32 cellular contexts compared by ENCODE assay signal in the genomic region with DNA sequence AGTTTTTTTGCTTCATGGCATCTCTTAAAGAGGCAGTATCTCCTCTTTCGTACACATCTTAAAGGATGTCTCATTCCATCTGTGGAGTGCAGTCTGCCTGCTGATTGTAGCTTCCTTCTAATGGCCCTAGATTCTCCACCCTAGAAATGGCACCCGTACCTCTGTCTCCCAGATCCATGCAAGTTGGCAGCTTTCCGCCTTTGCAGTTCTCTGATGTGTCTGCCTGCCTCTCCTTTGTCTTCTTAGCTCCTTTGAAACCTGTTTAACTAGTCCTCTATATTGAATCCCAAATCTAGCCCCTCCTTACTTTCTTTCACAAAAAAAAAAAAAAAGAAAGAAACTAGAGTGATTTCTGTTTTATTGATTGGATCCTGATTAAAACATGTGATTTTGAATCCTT.
"Had no signal": no experiment of that assay in that cellular context is flagged by ENCODE, and none has a peak within 500 bp of the region (broad histone marks: within the 10 kb centered on the region; RNA-seq: fewer than 3 reads in every experiment).

No MANE protein-coding gene starts in this region.

- H3K27me3 Mint-ChIP-seq: activated CD4-positive, alpha-beta memory T cell treated with anti-CD3 and anti-CD28 coated beads, Interleukin-2, amount 10 ng/mL, durations not matched to agents 7 days and 5 days; activated CD4-positive, alpha-beta T cell treated with anti-CD3 and anti-CD28 coated beads for 36 hours; activated CD4-positive, alpha-beta T cell treated with anti-CD3 and anti-CD28 coated beads, Interleukin-2, amount 10 ng/mL, durations not matched to agents 24 days and 14 days; activated naive CD4-positive, alpha-beta T cell treated with anti-CD3 and anti-CD28 coated beads, Interleukin-2, amount 50 U/mL, for 24 hours; activated naive CD8-positive, alpha-beta T cell treated with anti-CD3 and anti-CD28 coated beads for 36 hours; activated naive CD8-positive, alpha-beta T cell treated with anti-CD3 and anti-CD28 coated beads, Interleukin-2, amount 50 U/mL, for 24 hours; T-helper 17 cell had no signal

- H3K9me3 Mint-ChIP-seq: activated CD4-positive, alpha-beta T cell treated with anti-CD3 and anti-CD28 coated beads, Interleukin-2, amount 10 ng/mL, durations not matched to agents 24 days and 14 days; activated naive CD4-positive, alpha-beta T cell treated with anti-CD3 and anti-CD28 coated beads, Interleukin-2, amount 50 U/mL, for 24 hours; activated naive CD8-positive, alpha-beta T cell treated with anti-CD3 and anti-CD28 coated beads for 36 hours; activated T-helper 1 cell treated with anti-CD3 and anti-CD28 coated beads, Interleukin-12 subunit alpha, Interleukin-12 subunit beta, Interleukin-2, Interleukin-4 antibody, amounts not matched to agents 30 ng/mL and 10 ng/mL and 1 ng/mL, durations not matched to agents 14 hours and 24 hours and 36 hours had no signal

- H3K4me3 Mint-ChIP-seq: activated CD4-positive, alpha-beta memory T cell treated with anti-CD3 and anti-CD28 coated beads, Interleukin-2, amount 10 ng/mL, durations not matched to agents 7 days and 5 days; activated CD4-positive, alpha-beta T cell treated with anti-CD3 and anti-CD28 coated beads for 36 hours; activated CD4-positive, alpha-beta T cell treated with anti-CD3 and anti-CD28 coated beads, Interleukin-2, amount 10 ng/mL, durations not matched to agents 24 days and 14 days; activated naive CD4-positive, alpha-beta T cell treated with anti-CD3 and anti-CD28 coated beads for 36 hours; activated naive CD4-positive, alpha-beta T cell treated with anti-CD3 and anti-CD28 coated beads, Interleukin-2, amount 50 U/mL, for 24 hours; activated naive CD8-positive, alpha-beta T cell treated with anti-CD3 and anti-CD28 coated beads for 36 hours; activated naive CD8-positive, alpha-beta T cell treated with anti-CD3 and anti-CD28 coated beads, Interleukin-2, amount 50 U/mL, for 24 hours; activated T-helper 1 cell treated with anti-CD3 and anti-CD28 coated beads, Interleukin-12 subunit alpha, Interleukin-12 subunit beta, Interleukin-2, Interleukin-4 antibody, amounts not matched to agents 30 ng/mL and 10 ng/mL and 1 ng/mL, durations not matched to agents 14 hours and 24 hours and 36 hours; T-helper 17 cell; T-helper 2 cell treated with Interferon-gamma antibody and Interleukin-4, amounts not matched to agents 5 μg/mL and 100 μg/mL, for 36 hours had no signal

- DNase-seq: activated CD4-positive, alpha-beta memory T cell treated with anti-CD3 and anti-CD28 coated beads, Interleukin-2, amount 10 ng/mL, durations not matched to agents 7 days and 5 days; activated CD4-positive, alpha-beta T cell treated with anti-CD3 and anti-CD28 coated beads for 36 hours; activated CD4-positive, alpha-beta T cell treated with anti-CD3 and anti-CD28 coated beads, Interleukin-2, amount 10 ng/mL, durations not matched to agents 24 days and 14 days; activated CD4-positive, CD25-positive, alpha-beta regulatory T cell; activated CD4-positive, CD25-positive, alpha-beta regulatory T cell treated with anti-CD3 and anti-CD28 coated beads, Interleukin-2, amount 50 U/mL, for 72 hours; activated CD8-positive, alpha-beta memory T cell treated with anti-CD3 and anti-CD28 coated beads for 24 hours; activated effector memory CD4-positive, alpha-beta T cell treated with anti-CD3 and anti-CD28 coated beads, Interleukin-2, amount 50 U/mL, for 16 hours; activated naive CD4-positive, alpha-beta T cell treated with anti-CD3 and anti-CD28 coated beads for 36 hours; activated naive CD8-positive, alpha-beta T cell treated with anti-CD3 and anti-CD28 coated beads for 36 hours; activated naive CD8-positive, alpha-beta T cell treated with anti-CD3 and anti-CD28 coated beads, Interleukin-2, amount 50 U/mL, for 24 hours; activated T-cell treated with anti-CD3 and anti-CD28 coated beads, Interleukin-2, amount 50 U/mL, for 1 hour; activated T-cell treated with anti-CD3 and anti-CD28 coated beads, Interleukin-2, amount 50 U/mL, for 48 hours; adrenal gland; amygdala; aorta; body of pancreas; caudate nucleus; colonic mucosa; effector CD8-positive, alpha-beta T cell; esophagus squamous epithelium; foreskin melanocyte; heart right ventricle; T-helper 1 cell; T-helper 17 cell; T1000; WERI-Rb-1 had no signal

- H3K4me3 ChIP-seq: adrenal gland, body of pancreas, colonic mucosa, esophagus squamous epithelium, gastroesophageal sphincter, heart right ventricle had no signal

- H3K4me1 Mint-ChIP-seq: activated CD4-positive, alpha-beta memory T cell treated with anti-CD3 and anti-CD28 coated beads, Interleukin-2, amount 10 ng/mL, durations not matched to agents 7 days and 5 days; activated CD4-positive, alpha-beta T cell treated with anti-CD3 and anti-CD28 coated beads for 36 hours; activated CD4-positive, alpha-beta T cell treated with anti-CD3 and anti-CD28 coated beads, Interleukin-2, amount 10 ng/mL, durations not matched to agents 24 days and 14 days; activated naive CD4-positive, alpha-beta T cell treated with anti-CD3 and anti-CD28 coated beads, Interleukin-2, amount 50 U/mL, for 24 hours; activated naive CD8-positive, alpha-beta T cell treated with anti-CD3 and anti-CD28 coated beads for 36 hours; activated naive CD8-positive, alpha-beta T cell treated with anti-CD3 and anti-CD28 coated beads, Interleukin-2, amount 50 U/mL, for 24 hours; T-helper 17 cell had no signal

- H3K36me3 Mint-ChIP-seq: activated naive CD4-positive, alpha-beta T cell treated with anti-CD3 and anti-CD28 coated beads, Interleukin-2, amount 50 U/mL, for 24 hours; activated naive CD8-positive, alpha-beta T cell treated with anti-CD3 and anti-CD28 coated beads for 36 hours had no signal

- H3K27ac Mint-ChIP-seq: activated CD4-positive, alpha-beta memory T cell treated with anti-CD3 and anti-CD28 coated beads, Interleukin-2, amount 10 ng/mL, durations not matched to agents 7 days and 5 days; activated CD4-positive, alpha-beta T cell treated with anti-CD3 and anti-CD28 coated beads for 36 hours; activated CD4-positive, alpha-beta T cell treated with anti-CD3 and anti-CD28 coated beads, Interleukin-2, amount 10 ng/mL, durations not matched to agents 24 days and 14 days; activated naive CD4-positive, alpha-beta T cell treated with anti-CD3 and anti-CD28 coated beads for 36 hours; activated naive CD4-positive, alpha-beta T cell treated with anti-CD3 and anti-CD28 coated beads, Interleukin-2, amount 50 U/mL, for 24 hours; activated naive CD8-positive, alpha-beta T cell treated with anti-CD3 and anti-CD28 coated beads for 36 hours; activated naive CD8-positive, alpha-beta T cell treated with anti-CD3 and anti-CD28 coated beads, Interleukin-2, amount 50 U/mL, for 24 hours; activated T-helper 1 cell treated with anti-CD3 and anti-CD28 coated beads, Interleukin-12 subunit alpha, Interleukin-12 subunit beta, Interleukin-2, Interleukin-4 antibody, amounts not matched to agents 30 ng/mL and 10 ng/mL and 1 ng/mL, durations not matched to agents 14 hours and 24 hours and 36 hours; activated T-helper 2 cell treated with anti-CD3 and anti-CD28 coated beads, Interferon-gamma antibody, Interleukin-2, Interleukin-4, amounts not matched to agents 10 μg/mL and 5 μg/mL and 100 μg/mL, durations not matched to agents 14 hours and 24 hours and 36 hours; T-helper 17 cell; T-helper 2 cell treated with Interferon-gamma antibody and Interleukin-4, amounts not matched to agents 5 μg/mL and 100 μg/mL, for 36 hours had no signal

- H3K27me3 ChIP-seq: adrenal gland, body of pancreas, colonic mucosa, esophagus squamous epithelium, gastroesophageal sphincter, heart right ventricle had no signal

- H3K36me3 ChIP-seq: adrenal gland, colonic mucosa, esophagus squamous epithelium, gastroesophageal sphincter, heart right ventricle, WERI-Rb-1 had no signal

- FAIRE-seq: endothelial cell of umbilical vein had no signal

- ATAC-seq: activated CD4-positive, alpha-beta T cell treated with anti-CD3 and anti-CD28 coated beads for 36 hours; activated naive CD8-positive, alpha-beta T cell treated with anti-CD3 and anti-CD28 coated beads, Interleukin-2, amount 50 U/mL, for 24 hours; body of pancreas; gastroesophageal sphincter; heart right ventricle; T-helper 17 cell had no signal
